ENCODE assay signal across 1 cellular context in genomic region chr13:99956473-99957349, GRCh38.
TF ChIP-seq lines count a peak whose summit lies in the region.

No MANE protein-coding gene starts in this region.

TF ChIP-seq in HepG2, 621 proteins besides CTCF, POLR2A, EP300 and RAD21 (continued from another document and continues in another):
- peak; percentile 92 for TF ChIP-seq RERE (CRISPR knock-in tag; IDR thresholded peaks at IDR 0.05; ENCODE audit: low read depth)
- TF ChIP-seq ZNF451 (CRISPR knock-in tag; IDR thresholded peaks at IDR 0.05): no peak
- TF ChIP-seq HHEX (CRISPR knock-in tag; IDR thresholded peaks at IDR 0.05): peak; percentile 96
- TF ChIP-seq ZGPAT (CRISPR knock-in tag; IDR thresholded peaks at IDR 0.05): peak; percentile 65
- no peak for TF ChIP-seq ZNF629 (CRISPR knock-in tag; conservative IDR thresholded peaks at IDR 0.05)
- TF ChIP-seq AGO1 (IDR thresholded peaks at IDR 0.05; ENCODE audit: low read depth, low read length, poor library complexity, severe bottlenecking): peak; percentile 16
- peak; percentile 37; the same call in 1 of the 2 replicates for TF ChIP-seq ZNF414 (CRISPR knock-in tag; IDR thresholded peaks at IDR 0.05)
- no peak for TF ChIP-seq PCBP2 (optimal IDR thresholded peaks at IDR 0.05; ENCODE audit: low read depth, low read length, poor library complexity, severe bottlenecking)
- TF ChIP-seq ZMAT3 (CRISPR knock-in tag; conservative IDR thresholded peaks at IDR 0.05): 0 out of 2 replicates have a peak, but pooled peaks have one; percentile 31
- no peak for TF ChIP-seq LBX2 (CRISPR knock-in tag; IDR thresholded peaks at IDR 0.05; ENCODE audit: borderline replicate concordance)
- TF ChIP-seq ZBTB37 (CRISPR knock-in tag; IDR thresholded peaks at IDR 0.05): no peak
- no peak for TF ChIP-seq FLYWCH1 (CRISPR knock-in tag; IDR thresholded peaks at IDR 0.05)
- TF ChIP-seq RAD51 (IDR thresholded peaks at IDR 0.05; ENCODE audit: borderline replicate concordance): no peak
- no peak for TF ChIP-seq TBP (CRISPR knock-in tag; IDR thresholded peaks at IDR 0.05)
- no peak for TF ChIP-seq SIN3B (IDR thresholded peaks at IDR 0.05; ENCODE audit: low read length)
- TF ChIP-seq SMARCC2 (IDR thresholded peaks at IDR 0.05): no peak
- no peak for TF ChIP-seq ZBTB40 (IDR thresholded peaks at IDR 0.05)
- TF ChIP-seq ZBTB40 (CRISPR knock-in tag; IDR thresholded peaks at IDR 0.05): no peak
- no peak for TF ChIP-seq BRF2 (CRISPR knock-in tag; IDR thresholded peaks at IDR 0.05)
- TF ChIP-seq ZSCAN21 (CRISPR knock-in tag; IDR thresholded peaks at IDR 0.05; ENCODE audit: borderline replicate concordance): no peak
- 0 out of 2 replicates have a peak, but pooled peaks have one; percentile 42 for TF ChIP-seq ZNF703 (CRISPR knock-in tag; IDR thresholded peaks at IDR 0.05; ENCODE audit: borderline replicate concordance)
- TF ChIP-seq HES4 (CRISPR knock-in tag; IDR thresholded peaks at IDR 0.05; ENCODE audit: borderline replicate concordance): no peak
- no peak for TF ChIP-seq CENPBD1 (CRISPR knock-in tag; IDR thresholded peaks at IDR 0.05; ENCODE audit: borderline replicate concordance, low read depth)
- TF ChIP-seq ZNF687 (CRISPR knock-in tag; IDR thresholded peaks at IDR 0.05): peak; percentile 66
- TF ChIP-seq HBP1 (CRISPR knock-in tag; IDR thresholded peaks at IDR 0.05; ENCODE audit: low read depth): no peak
